16 cellular contexts compared by ENCODE assay signal in the genomic region with DNA sequence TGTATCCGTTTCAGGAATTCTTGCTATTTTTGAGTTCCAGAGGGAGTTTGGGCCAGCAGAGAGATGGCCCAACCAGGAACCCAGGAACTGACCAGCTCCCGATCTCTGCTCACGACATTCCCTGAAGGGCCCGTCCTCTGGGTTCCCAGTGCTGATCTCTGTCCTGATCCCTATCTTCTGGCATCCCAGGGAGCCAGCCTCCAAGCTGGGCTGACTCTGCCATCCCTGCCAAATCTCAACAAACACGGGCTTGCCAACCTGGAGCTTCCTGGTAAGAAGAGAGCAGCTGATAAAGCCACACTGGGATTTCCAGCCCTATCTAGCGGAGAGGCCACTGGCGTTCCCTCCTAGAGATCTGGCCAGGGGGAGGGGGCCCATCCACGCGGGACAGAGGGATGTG. TPM values are rescaled to one million over a fixed set of nuclear protein-coding genes. Genes with fewer than 3 reads are reported as not detected.
DNase-seq lines count a peak whose midpoint lies in the region; ATAC-seq and TF ChIP-seq lines count a peak whose summit lies in the region.
"Had no signal": no experiment of that assay in that cellular context is flagged by ENCODE, and none has a peak within 500 bp of the region (broad histone marks: within the 10 kb centered on the region; RNA-seq: fewer than 3 reads in every experiment).

No MANE protein-coding gene starts in this region.

- WGBS in heart left ventricle, 4 donors: 31 to 37% (median 32%) methylated on average over 8 to 9 of the region's 9 CpGs
- no CpG with 5 or more reads among the region's 9 CpGs for WGBS in neuronal stem cell (ENCODE audit: extremely low coverage in 2 of 2, insufficient read length in 2 of 2, insufficient replicate concordance in 1 of 2), 2 donors
- 52 to 76% methylated on average over 9 of the region's 9 CpGs for WGBS in testis, 2 donors

- no peak overlapping the region for H2BK120ac ChIP-seq in neuronal stem cell (ENCODE audit: low read depth, low read length)

- H3K4me1 Mint-ChIP-seq in activated naive CD8-positive, alpha-beta T cell treated with anti-CD3 and anti-CD28 coated beads, Interleukin-2, amount 50 U/mL, for 24 hours: no peaks in the 10 kb centered on the region

- H3K9me3 Mint-ChIP-seq in activated naive CD8-positive, alpha-beta T cell treated with anti-CD3 and anti-CD28 coated beads, Interleukin-2, amount 50 U/mL, for 24 hours: no peaks in the 10 kb centered on the region

- H2BK5ac ChIP-seq in neuronal stem cell (ENCODE audit: low read length): no peak overlapping the region

- no peak overlapping the region for H3K14ac ChIP-seq in neuronal stem cell (ENCODE audit: low read length)

- H3K36me3 ChIP-seq in heart left ventricle: peaks cover 2 to 87% (median 42%) of the 10 kb centered on the region in 9 donors
- H3K36me3 ChIP-seq in neuronal stem cell (replicated peaks in 1 of 2; ENCODE audit: control insufficient read depth in 2 of 2, insufficient read depth in 2 of 2, low read length in 2 of 2): peaks cover 15 to 86% of the 10 kb centered on the region in 2 donors
- no peaks in the 10 kb centered on the region for H3K36me3 ChIP-seq in testis (ENCODE audit: low read depth, missing control alignments)

- H3K23ac ChIP-seq in neuronal stem cell (ENCODE audit: low read depth, low read length, poor library complexity): peak overlapping the region; percentile 34

- H2BK15ac ChIP-seq in neuronal stem cell (ENCODE audit: low read length): no peak overlapping the region

- H3K36me3 Mint-ChIP-seq in activated naive CD8-positive, alpha-beta T cell treated with anti-CD3 and anti-CD28 coated beads, Interleukin-2, amount 50 U/mL, for 24 hours (ENCODE audit: low read depth): no peaks in the 10 kb centered on the region

- ATAC-seq in heart left ventricle (no peak), omental fat pad (ENCODE audit: low FRiP score) (no peak)
- ATAC-seq in activated naive CD8-positive, alpha-beta T cell treated with anti-CD3 and anti-CD28 coated beads, Interleukin-2, amount 50 U/mL, for 24 hours: no peak

- no peak overlapping the region for H4K91ac ChIP-seq in neuronal stem cell (ENCODE audit: low read depth, low read length, poor library complexity)

- TF ChIP-seq CTCF in heart left ventricle (IDR thresholded peaks at IDR 0.05) (no peak), dorsolateral prefrontal cortex (IDR thresholded peaks at IDR 0.05 in 54 of 56, conservative IDR thresholded peaks at IDR 0.05 in 2 of 56; ENCODE audit: low read depth in 1 of 56, partially characterized antibody in 56 of 56) (no peak), testis (IDR thresholded peaks at IDR 0.05) (no peak), omental fat pad (IDR thresholded peaks at IDR 0.05) (no peak)

- H3K4me3 Mint-ChIP-seq in activated naive CD8-positive, alpha-beta T cell treated with anti-CD3 and anti-CD28 coated beads, Interleukin-2, amount 50 U/mL, for 24 hours: no peak overlapping the region

- no peak overlapping the region for H2BK12ac ChIP-seq in neuronal stem cell (ENCODE audit: low read length)

- DNase-seq in heart left ventricle (no peak), cardiac septum (ENCODE audit: low spot score) (no peak), dorsolateral prefrontal cortex (peak in 1 of 10 donors; percentile 38), neuronal stem cell (ENCODE audit: low spot score) (no peak), testis (peak; percentile 68), omental fat pad (ENCODE audit: low spot score) (no peak)
- DNase-seq in activated T-cell treated with anti-CD3 and anti-CD28 coated beads, Interleukin-2, amount 50 U/mL, for 48 hours: no peak
- no peak for DNase-seq in activated naive CD8-positive, alpha-beta T cell treated with anti-CD3 and anti-CD28 coated beads, Interleukin-2, amount 50 U/mL, for 24 hours
- DNase-seq: DMS79, NCI-H1436 treated with DMSO at 0.1 percent for 48 hours, NCI-H2081 treated with DMSO at 0.1 percent for 48 hours, NCI-H226, NCI-H526 treated with DMSO at 0.1 percent for 48 hours had no signal

- H3K79me1 ChIP-seq in neuronal stem cell (ENCODE audit: low read depth, low read length): no peaks in the 10 kb centered on the region

- no peak overlapping the region for H2AFZ ChIP-seq in neuronal stem cell (ENCODE audit: low read length)

- H3K9ac ChIP-seq in neuronal stem cell (ENCODE audit: low read depth, low read length, poor library complexity): peak overlapping the region; percentile 50

- H3K18ac ChIP-seq in neuronal stem cell (ENCODE audit: low read length): no peak overlapping the region

- H3K4ac ChIP-seq in neuronal stem cell (ENCODE audit: low read length): no peak overlapping the region

- H2AK5ac ChIP-seq in neuronal stem cell (ENCODE audit: low read depth, low read length): peak overlapping the region; percentile 11

- H3K27me3 ChIP-seq in heart left ventricle (no peaks in the 10 kb centered on the region), dorsolateral prefrontal cortex (no peaks in the 10 kb centered on the region), neuronal stem cell (ENCODE audit: control insufficient read depth in 3 of 3, insufficient read depth in 3 of 3, low read depth in 1 of 3, low read length in 3 of 3) (no peaks in the 10 kb centered on the region), testis (no peaks in the 10 kb centered on the region)

- TF ChIP-seq POLR2A in heart left ventricle (IDR thresholded peaks at IDR 0.05) (no peak), testis (IDR thresholded peaks at IDR 0.05) (no peak)

- peak overlapping the region; percentile 4 for H4K8ac ChIP-seq in neuronal stem cell (ENCODE audit: low read depth, low read length)

- H3K4me3 ChIP-seq in heart left ventricle: no peak overlapping the region
- peak overlapping the region in 19 of 59 donors; percentile 2 to 48 (median 24) for H3K4me3 ChIP-seq in dorsolateral prefrontal cortex
- H3K4me3 ChIP-seq in neuronal stem cell (ENCODE audit: low read length in 2 of 2): no peak overlapping the region
- H3K4me3 ChIP-seq in testis: no peak overlapping the region

- peaks cover 0 to 76% (median 38%) of the 10 kb centered on the region in 12 donors for H3K4me1 ChIP-seq in heart left ventricle
- no peaks in the 10 kb centered on the region for H3K4me1 ChIP-seq in neuronal stem cell (ENCODE audit: control insufficient read depth in 2 of 2, insufficient read depth in 1 of 2, low read depth in 1 of 2, low read length in 2 of 2)
- peaks cover 27% of the 10 kb centered on the region for H3K4me1 ChIP-seq in testis

- H3K27ac Mint-ChIP-seq in activated naive CD8-positive, alpha-beta T cell treated with anti-CD3 and anti-CD28 coated beads, Interleukin-2, amount 50 U/mL, for 24 hours: no peak overlapping the region

- intact Hi-C loops in heart left ventricle (cut with DNase I) (loop anchor here in 1 of 10 donors (10.0 kb wide), 1 partner anchor 54 kb away; no protein-coding TSS in a partner anchor), cardiac septum (cut with DNase I) (no loop called here), dorsolateral prefrontal cortex (cut with DNase I) (no loop called here), testis (cut with DNase I; ENCODE audit: low total_unique reads) (no loop called here)

- H3K27me3 Mint-ChIP-seq in activated naive CD8-positive, alpha-beta T cell treated with anti-CD3 and anti-CD28 coated beads, Interleukin-2, amount 50 U/mL, for 24 hours: no peaks in the 10 kb centered on the region

- H3K4me2 ChIP-seq in neuronal stem cell (ENCODE audit: insufficient read depth, low read length, poor library complexity, severe bottlenecking): no peak overlapping the region

- peak overlapping the region in 7 of 12 donors; percentile 8 to 49 (median 26) for H3K27ac ChIP-seq in heart left ventricle
- H3K27ac ChIP-seq in dorsolateral prefrontal cortex: peak overlapping the region in 58 of 59 donors; percentile 47 to 99 (median 97)
- H3K27ac ChIP-seq in neuronal stem cell (replicated peaks; ENCODE audit: low read length): no peak overlapping the region
- H3K27ac ChIP-seq in testis: no peak overlapping the region
- H3K27ac ChIP-seq: C4-2B, RWPE1 had no signal

- H3K9me3 ChIP-seq in heart left ventricle: no peaks in the 10 kb centered on the region
- H3K9me3 ChIP-seq in neuronal stem cell (replicated peaks in 1 of 2; ENCODE audit: control insufficient read depth in 2 of 2, insufficient read depth in 1 of 2, low read depth in 1 of 2, low read length in 2 of 2): no peaks in the 10 kb centered on the region
- no peaks in the 10 kb centered on the region for H3K9me3 ChIP-seq in testis

RNA-seq across cellular contexts. Expression of a gene that starts 16.2 kb away (rescaled TPM):
- 100 to 1,000 TPM in 1 of 9 donors, 10 to 100 TPM in 8; 54.7 to 104 (median 77.9) TPM for total RNA-seq in heart left ventricle
- polyA plus RNA-seq in heart left ventricle: 10 to 100 TPM; 43.0 to 97.5 TPM
- total RNA-seq in cardiac septum: 54.1 TPM
- 1,000 to 10,000 TPM in 1 of 120 experiments, 100 to 1,000 TPM in 119; 255 to 1,354 (median 496) TPM for total RNA-seq in dorsolateral prefrontal cortex
- 53.1 TPM for polyA plus RNA-seq in neuronal stem cell (2013, experiment 1 of 2)
- 56.8 TPM for polyA plus RNA-seq in neuronal stem cell (2013, experiment 2 of 2)
- 100 to 1,000 TPM; 195 to 303 TPM for total RNA-seq in testis
- polyA plus RNA-seq in testis (ENCODE audit: insufficient read depth, low read depth, low replicate concordance): 144 TPM
- total RNA-seq in omental fat pad: 10 to 100 TPM; 15.4 to 36.3 (median 30.7) TPM
- total RNA-seq: OCI-LY7 had no signal

Comparison
In these comparisons a context has a peak if more than half of its experiments do, and no peak if none do; other contexts are left out.
1. H3K27ac ChIP-seq: peak in heart left ventricle (7 of 12) and dorsolateral prefrontal cortex (58 of 59); none in neuronal stem cell (single experiment) and testis (0 of 2).